Comparison of ENCODE assay signal across 1 cellular context in the genomic region with DNA sequence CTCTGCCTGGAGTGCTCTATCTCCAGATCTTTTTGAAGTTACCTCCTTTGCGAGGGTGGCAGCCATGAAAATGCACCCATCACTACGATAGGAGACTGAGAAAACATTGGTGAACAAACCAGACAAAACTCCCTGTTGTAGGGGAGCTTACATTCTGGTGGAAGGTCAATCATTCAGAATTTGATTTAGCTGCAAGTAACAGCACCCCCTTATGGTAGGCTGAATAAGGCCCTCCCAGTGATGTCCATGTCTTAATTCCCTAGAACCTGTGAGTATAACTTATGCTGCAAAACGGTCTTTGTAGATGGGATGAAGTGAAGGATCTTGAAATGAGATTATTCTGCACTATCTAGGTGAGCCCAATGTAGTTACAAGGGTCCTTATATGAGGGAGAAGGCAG.
TF ChIP-seq lines count a peak whose summit lies in the region.

No MANE protein-coding gene starts in this region.

TF ChIP-seq in K562, 482 proteins besides CTCF, POLR2A, EP300 and RAD21 (continued from another document):
- TF ChIP-seq, protein P1, sequence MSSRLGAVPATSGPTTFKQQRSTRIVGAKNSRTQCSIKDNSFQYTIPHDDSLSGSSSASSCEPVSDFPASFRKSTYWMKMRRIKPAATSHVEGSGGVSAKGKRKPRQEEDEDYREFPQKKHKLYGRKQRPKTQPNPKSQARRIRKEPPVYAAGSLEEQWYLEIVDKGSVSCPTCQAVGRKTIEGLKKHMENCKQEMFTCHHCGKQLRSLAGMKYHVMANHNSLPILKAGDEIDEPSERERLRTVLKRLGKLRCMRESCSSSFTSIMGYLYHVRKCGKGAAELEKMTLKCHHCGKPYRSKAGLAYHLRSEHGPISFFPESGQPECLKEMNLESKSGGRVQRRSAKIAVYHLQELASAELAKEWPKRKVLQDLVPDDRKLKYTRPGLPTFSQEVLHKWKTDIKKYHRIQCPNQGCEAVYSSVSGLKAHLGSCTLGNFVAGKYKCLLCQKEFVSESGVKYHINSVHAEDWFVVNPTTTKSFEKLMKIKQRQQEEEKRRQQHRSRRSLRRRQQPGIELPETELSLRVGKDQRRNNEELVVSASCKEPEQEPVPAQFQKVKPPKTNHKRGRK (tag; IDR thresholded peaks at IDR 0.05): no peak
- TF ChIP-seq CBFA2T2 (conservative IDR thresholded peaks at IDR 0.05): no peak
- no peak for TF ChIP-seq U2AF1 (optimal IDR thresholded peaks at IDR 0.05; ENCODE audit: low read depth, low read length)
- 0 out of 4 replicates have a peak, but pooled peaks of 1 of the 2 experiments have one; percentile 8 for TF ChIP-seq RCOR1 (IDR thresholded peaks at IDR 0.05; ENCODE audit: borderline replicate concordance in 1 of 2, low read depth in 2 of 2, low read length in 2 of 2)
- TF ChIP-seq CEBPG (CRISPR knock-in tag; IDR thresholded peaks at IDR 0.05): no peak
- TF ChIP-seq CEBPG (tag; conservative IDR thresholded peaks at IDR 0.05 in 1 of 2, IDR thresholded peaks at IDR 0.05 in 1 of 2): no peak
- no peak for TF ChIP-seq KDM4B (IDR thresholded peaks at IDR 0.05; ENCODE audit: borderline replicate concordance in 2 of 2, low read depth in 1 of 2)
- peak; percentile 24; the same call in 1 of the 2 replicates for TF ChIP-seq TCF7 (IDR thresholded peaks at IDR 0.05; ENCODE audit: borderline replicate concordance)
- TF ChIP-seq LEF1 (IDR thresholded peaks at IDR 0.05): no peak
- 0 out of 2 replicates have a peak, but pooled peaks have one; percentile 40 for TF ChIP-seq ESRRA (IDR thresholded peaks at IDR 0.05; ENCODE audit: borderline replicate concordance, low read depth)
- no peak for TF ChIP-seq HEY1 (CRISPR knock-in tag; IDR thresholded peaks at IDR 0.05; ENCODE audit: borderline replicate concordance)
- TF ChIP-seq SMC3 (conservative IDR thresholded peaks at IDR 0.05; ENCODE audit: insufficient read depth, low read depth, low read length): peak; percentile 46; the same call in 1 of the 2 replicates
- TF ChIP-seq, protein P2, sequence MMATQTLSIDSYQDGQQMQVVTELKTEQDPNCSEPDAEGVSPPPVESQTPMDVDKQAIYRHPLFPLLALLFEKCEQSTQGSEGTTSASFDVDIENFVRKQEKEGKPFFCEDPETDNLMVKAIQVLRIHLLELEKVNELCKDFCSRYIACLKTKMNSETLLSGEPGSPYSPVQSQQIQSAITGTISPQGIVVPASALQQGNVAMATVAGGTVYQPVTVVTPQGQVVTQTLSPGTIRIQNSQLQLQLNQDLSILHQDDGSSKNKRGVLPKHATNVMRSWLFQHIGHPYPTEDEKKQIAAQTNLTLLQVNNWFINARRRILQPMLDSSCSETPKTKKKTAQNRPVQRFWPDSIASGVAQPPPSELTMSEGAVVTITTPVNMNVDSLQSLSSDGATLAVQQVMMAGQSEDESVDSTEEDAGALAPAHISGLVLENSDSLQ (IDR thresholded peaks at IDR 0.05): peak; percentile 67
- TF ChIP-seq ZFP36 (IDR thresholded peaks at IDR 0.05; ENCODE audit: low read depth, low read length, partially characterized antibody): no peak
- no peak for TF ChIP-seq HDAC1 (IDR thresholded peaks at IDR 0.05)
- 0 out of 2 replicates have a peak, but pooled peaks have one; percentile 10 for TF ChIP-seq EP400 (IDR thresholded peaks at IDR 0.05)
- TF ChIP-seq KDM2B (CRISPR knock-in tag; IDR thresholded peaks at IDR 0.05): no peak
